Comparison of ENCODE assay signal across 1 cellular context in the genomic region with DNA sequence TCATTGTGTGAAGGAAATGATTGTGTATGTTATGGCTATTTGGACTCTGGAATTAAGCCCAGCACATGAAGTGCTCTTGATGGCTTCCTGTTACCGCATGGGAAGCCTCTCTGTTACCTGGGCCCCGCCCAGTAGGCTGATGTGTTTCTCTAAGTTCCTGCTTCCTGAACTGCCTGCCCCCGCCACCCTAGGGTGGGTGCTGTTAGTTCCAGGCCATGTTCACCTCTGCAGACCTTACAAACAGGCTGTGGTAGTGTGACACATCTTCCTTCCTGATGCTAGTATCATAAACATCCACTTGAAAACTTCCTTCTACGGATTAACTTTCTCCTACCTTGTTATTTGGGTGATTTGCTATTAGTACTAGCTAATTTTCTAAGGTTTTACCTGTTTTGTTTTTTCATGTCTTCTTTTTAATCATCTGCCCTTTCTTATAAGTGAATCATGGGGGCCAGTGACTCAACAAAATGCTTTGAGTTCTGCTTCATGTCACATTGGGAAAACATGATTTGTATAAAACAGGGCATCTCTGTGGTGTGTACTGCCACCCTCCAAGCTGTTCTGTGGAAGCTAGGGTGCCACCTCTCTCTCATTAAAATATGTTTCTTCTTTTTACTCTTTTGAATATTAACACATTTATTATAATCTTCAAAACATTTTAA.
A peak's percentile ranks its signal among the peaks of the same experiment; 100 is the strongest.
TF ChIP-seq lines count a peak whose summit lies in the region.

No MANE protein-coding gene starts in this region.

TF ChIP-seq in endothelial cell of umbilical vein, 7 proteins besides CTCF, POLR2A, EP300 and RAD21 (continued from another document):
- TF ChIP-seq GATA2 (IDR thresholded peaks at IDR 0.05; ENCODE audit: insufficient read depth, insufficient read length, low read depth, low read length), result peak; percentile 65
- peak; percentile 91 for TF ChIP-seq FOS (IDR thresholded peaks at IDR 0.05; ENCODE audit: borderline replicate concordance, insufficient read depth, low read length)
- TF ChIP-seq POLR2AphosphoS5 (IDR thresholded peaks at IDR 0.05; ENCODE audit: insufficient read depth, low read depth, low read length), result peak; percentile 87
- TF ChIP-seq, protein P1, sequence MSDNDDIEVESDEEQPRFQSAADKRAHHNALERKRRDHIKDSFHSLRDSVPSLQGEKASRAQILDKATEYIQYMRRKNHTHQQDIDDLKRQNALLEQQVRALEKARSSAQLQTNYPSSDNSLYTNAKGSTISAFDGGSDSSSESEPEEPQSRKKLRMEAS (IDR thresholded peaks at IDR 0.05; ENCODE audit: insufficient read depth, insufficient read length), result no peak
TF ChIP-seq in endothelial cell of umbilical vein: peak in this region for 4.
